Comparison of ENCODE assay signal across 1 cellular context in genomic region chr10:116608683-116609594, GRCh38.
TF ChIP-seq lines count a peak whose summit lies in the region.

No MANE protein-coding gene starts in this region.

TF ChIP-seq in HEK293, 187 proteins besides CTCF, POLR2A, EP300 and RAD21 (continued from another document):
- TF ChIP-seq ZNF18 (tag by site-specific recombination; IDR thresholded peaks at IDR 0.05) (peak; percentile 82), REST (tag by site-specific recombination; IDR thresholded peaks at IDR 0.05) (peak; percentile 15; the same call in 1 of the 2 replicates), ZBTB17 (tag by site-specific recombination; IDR thresholded peaks at IDR 0.05) (peak; percentile 32; the same call in 1 of the 2 replicates), ZNF138 (tag by site-specific recombination; IDR thresholded peaks at IDR 0.05; ENCODE audit: borderline replicate concordance) (no peak), ZEB2 (tag by site-specific recombination; IDR thresholded peaks at IDR 0.05) (0 out of 2 replicates have a peak, but pooled peaks have one; percentile 11), ZNF169 (tag by site-specific recombination; IDR thresholded peaks at IDR 0.05) (no peak), ZNF112 (tag by site-specific recombination; IDR thresholded peaks at IDR 0.05) (no peak), ZIC2 (tag by site-specific recombination; IDR thresholded peaks at IDR 0.05) (peak; percentile 62), ZNF600 (tag by site-specific recombination; IDR thresholded peaks at IDR 0.05) (peak; percentile 80), ZBTB7A (tag by site-specific recombination; IDR thresholded peaks at IDR 0.05; ENCODE audit: low read depth) (peak; percentile 17; the same call in 1 of the 2 replicates)
